Comparison of ENCODE assay signal across 9 cellular contexts in the genomic region with DNA sequence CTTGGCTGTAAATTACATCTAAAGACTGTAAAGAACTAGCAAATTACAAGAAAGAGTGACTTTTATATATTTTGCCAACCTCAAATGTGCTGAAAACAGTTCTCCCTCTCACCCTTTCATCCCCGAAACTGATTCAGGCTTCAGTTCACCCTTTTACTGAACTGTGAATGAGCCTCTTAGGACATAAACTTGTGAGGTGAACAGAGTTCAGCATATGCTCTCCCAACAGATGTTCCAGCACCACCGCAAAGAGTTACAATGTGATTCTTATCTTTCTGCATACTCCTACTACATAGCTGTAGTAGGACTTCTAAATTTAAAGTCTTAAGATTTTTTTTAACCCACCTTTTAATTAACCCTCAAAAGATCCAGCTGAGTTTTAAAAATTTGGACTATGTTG. TPM values are rescaled to one million over a fixed set of nuclear protein-coding genes. Genes with fewer than 3 reads are reported as not detected.
A peak's percentile ranks its signal among the peaks of the same experiment; 100 is the strongest.
DNase-seq lines count a peak whose midpoint lies in the region; ATAC-seq, FAIRE-seq and TF ChIP-seq lines count a peak whose summit lies in the region.
"Had no signal": no experiment of that assay in that cellular context is flagged by ENCODE, and none has a peak within 500 bp of the region (broad histone marks: within the 10 kb centered on the region; RNA-seq: fewer than 3 reads in every experiment).

No MANE protein-coding gene starts in this region.

- H3K4me3 ChIP-seq in OCI-LY1 (ENCODE audit: low read depth, low read length, poor library complexity, severe bottlenecking) (peak overlapping the region; percentile 82), parathyroid adenoma (ENCODE audit: low read depth, low read length) (peak overlapping the region; percentile 68)

- ATAC-seq in HG03159 (IDR thresholded peaks at IDR 0.05; ENCODE audit: unreplicated experiment): no peak

- peaks cover 4% of the 10 kb centered on the region for H3K36me3 Mint-ChIP-seq in endothelial cell (ENCODE audit: low read depth, unreplicated experiment)

- peaks cover 12% of the 10 kb centered on the region for H3K79me2 ChIP-seq in OCI-LY1 (ENCODE audit: insufficient read depth, low read length)
- H3K79me2 ChIP-seq in parathyroid adenoma: peaks cover 3% of the 10 kb centered on the region

- H3K4me1 ChIP-seq in OCI-LY1 (ENCODE audit: insufficient read depth, low read length, severe bottlenecking) (peaks cover 13% of the 10 kb centered on the region), parathyroid adenoma (peaks cover 10% of the 10 kb centered on the region)

- H3K4me1 Mint-ChIP-seq in endothelial cell (ENCODE audit: unreplicated experiment): peaks cover 21% of the 10 kb centered on the region

- no peak overlapping the region for H3K27ac Mint-ChIP-seq in endothelial cell (ENCODE audit: unreplicated experiment)

- no peaks in the 10 kb centered on the region; the same call in 1 of the 2 replicates for H3K36me3 ChIP-seq in OCI-LY1 (ENCODE audit: insufficient read depth, low read length)
- no peaks in the 10 kb centered on the region for H3K36me3 ChIP-seq in parathyroid adenoma (ENCODE audit: control insufficient read depth, insufficient read depth, low read length)

- H2AFZ ChIP-seq in OCI-LY1 (ENCODE audit: low read length) (no peak overlapping the region), parathyroid adenoma (peak overlapping the region; percentile 92)

- peaks cover 8% of the 10 kb centered on the region for H3K27me3 Mint-ChIP-seq in endothelial cell (ENCODE audit: unreplicated experiment)

- H4K20me1 ChIP-seq in OCI-LY1 (ENCODE audit: insufficient read depth, low read length): no peaks in the 10 kb centered on the region

- no peaks in the 10 kb centered on the region for H3K9me3 Mint-ChIP-seq in endothelial cell (ENCODE audit: unreplicated experiment)

- DNase-seq in GM12891 (ENCODE audit: insufficient read length, low spot score) (no peak), endothelial cell (ENCODE audit: low spot score) (no peak), SHP77 (lab: John Stamatoyannopoulos, UW) (no peak), NCI-H774 (lab: John Stamatoyannopoulos, UW) (no peak)
- no peak for DNase-seq in effector CD4-positive, alpha-beta T cell
- DNase-seq: H7 had no signal

- no peak for TF ChIP-seq POLR2A in GM12891 (IDR thresholded peaks at IDR 0.05; ENCODE audit: low read depth, low read length)

- no peaks in the 10 kb centered on the region for H3K9me2 ChIP-seq in OCI-LY1 (ENCODE audit: low read depth, low read length)

- H3K4me2 ChIP-seq in OCI-LY1 (ENCODE audit: low read length): peak overlapping the region; percentile 83
- H3K4me2 ChIP-seq in parathyroid adenoma (ENCODE audit: low read length): peak overlapping the region; percentile 69

- H3K27me3 ChIP-seq in OCI-LY1 (ENCODE audit: insufficient read depth, low read length) (no peaks in the 10 kb centered on the region; the same call in 1 of the 2 replicates), parathyroid adenoma (ENCODE audit: control insufficient read depth, insufficient read depth, low read length) (no peaks in the 10 kb centered on the region)

- H3K4me3 Mint-ChIP-seq in endothelial cell (ENCODE audit: unreplicated experiment): peak overlapping the region; percentile 96

- FAIRE-seq in GM12891 (lab: Jason Lieb, UNC): peak; percentile 62

- H3K9me3 ChIP-seq in OCI-LY1 (ENCODE audit: low read length) (no peaks in the 10 kb centered on the region), parathyroid adenoma (ENCODE audit: control insufficient read depth, low read length) (no peaks in the 10 kb centered on the region)

- no peak overlapping the region for H3K27ac ChIP-seq in OCI-LY1 (ENCODE audit: low read depth, low read length, poor library complexity, severe bottlenecking)
- no peak overlapping the region for H3K27ac ChIP-seq in parathyroid adenoma

- no peak for TF ChIP-seq CTCF in OCI-LY1 (IDR thresholded peaks at IDR 0.05; ENCODE audit: low read length)
- TF ChIP-seq CTCF in endothelial cell (IDR thresholded peaks at IDR 0.05; ENCODE audit: unreplicated experiment): no peak
- TF ChIP-seq CTCF in parathyroid adenoma (IDR thresholded peaks at IDR 0.05): no peak

- H3K9ac ChIP-seq in OCI-LY1 (ENCODE audit: low read length): no peak overlapping the region; the same call in 1 of the 2 replicates
- no peak overlapping the region for H3K9ac ChIP-seq in parathyroid adenoma

- H3F3A ChIP-seq in OCI-LY1 (ENCODE audit: insufficient read depth, low read length): no peaks in the 10 kb centered on the region

TF ChIP-seq in GM12891, 5 proteins besides CTCF, POLR2A, EP300 and RAD21:
- TF ChIP-seq POU2F2 (IDR thresholded peaks at IDR 0.05; ENCODE audit: low read depth, low read length) (no peak), PAX5 (IDR thresholded peaks at IDR 0.05; ENCODE audit: insufficient read depth, low read length, severe bottlenecking) (no peak), TAF1 (IDR thresholded peaks at IDR 0.05; ENCODE audit: low read depth, low read length) (no peak), SPI1 (IDR thresholded peaks at IDR 0.05; ENCODE audit: low read depth, low read length) (no peak), POLR2AphosphoS5 (IDR thresholded peaks at IDR 0.05; ENCODE audit: low read depth, low read length) (no peak)

RNA-seq across cellular contexts. Expression of a gene that starts 1.2 kb away (rescaled TPM):
- 7.7 TPM for polyA plus RNA-seq in GM12891 (2012; ENCODE audit: low read depth, missing spikeins)
- total RNA-seq in endothelial cell (ENCODE audit: unreplicated experiment): 21.0 TPM
